ENCODE assay signal across 1 cellular context in the genomic region with DNA sequence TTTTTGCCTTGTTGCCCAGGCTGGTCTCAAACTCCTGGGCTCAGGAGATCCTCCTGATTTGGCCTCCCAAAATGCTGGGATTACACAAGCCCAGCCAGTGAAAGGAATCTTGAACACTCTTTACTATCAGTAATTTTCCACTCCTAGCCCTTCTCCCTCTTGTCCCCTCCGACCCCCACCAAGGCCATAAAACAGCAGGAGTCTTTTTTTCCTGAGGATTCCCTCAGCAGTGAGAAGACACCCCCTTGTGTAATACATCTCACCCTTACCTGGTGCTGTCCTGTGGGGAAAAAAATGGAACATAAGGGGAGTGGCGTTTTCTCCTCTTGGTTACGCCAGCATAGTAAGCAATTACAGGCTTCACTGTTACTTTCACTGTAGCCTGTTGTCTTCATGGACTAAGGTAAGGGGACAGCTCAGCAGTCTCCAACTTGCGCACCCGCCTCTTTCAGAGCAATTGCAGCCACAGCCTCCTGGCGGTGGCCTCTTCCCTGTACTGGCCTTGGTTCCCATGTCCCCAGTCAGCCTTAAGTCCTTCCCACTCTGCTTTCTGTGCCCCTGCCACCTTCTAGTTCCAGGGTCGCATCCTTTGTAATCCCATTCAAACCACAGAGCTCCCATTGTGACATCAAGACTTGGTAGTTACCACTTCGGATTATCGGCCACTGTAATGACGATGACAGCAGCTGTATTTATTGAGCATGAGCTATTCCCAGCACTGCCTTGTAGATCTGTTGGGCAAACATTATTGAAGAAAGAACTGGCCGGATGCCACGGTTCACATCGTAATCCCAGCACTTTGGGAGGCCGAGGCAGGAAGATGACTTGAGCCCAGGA.
TF ChIP-seq lines count a peak whose summit lies in the region.

No MANE protein-coding gene starts in this region.

TF ChIP-seq in HepG2, 621 proteins besides CTCF, POLR2A, EP300 and RAD21 (continued from another document and continues in another):
- TF ChIP-seq ZNF263 (CRISPR knock-in tag; IDR thresholded peaks at IDR 0.05), result no peak
- TF ChIP-seq MEIS1 (CRISPR knock-in tag; IDR thresholded peaks at IDR 0.05; ENCODE audit: borderline replicate concordance), result no peak
- TF ChIP-seq BRCA1 (CRISPR knock-in tag; IDR thresholded peaks at IDR 0.05), result no peak
- TF ChIP-seq CREB1 (IDR thresholded peaks at IDR 0.05), result 0 out of 2 replicates have a peak, but pooled peaks have one; percentile 15
- peak; percentile 49 for TF ChIP-seq CREB1 (CRISPR knock-in tag; IDR thresholded peaks at IDR 0.05)
- TF ChIP-seq, protein P1, sequence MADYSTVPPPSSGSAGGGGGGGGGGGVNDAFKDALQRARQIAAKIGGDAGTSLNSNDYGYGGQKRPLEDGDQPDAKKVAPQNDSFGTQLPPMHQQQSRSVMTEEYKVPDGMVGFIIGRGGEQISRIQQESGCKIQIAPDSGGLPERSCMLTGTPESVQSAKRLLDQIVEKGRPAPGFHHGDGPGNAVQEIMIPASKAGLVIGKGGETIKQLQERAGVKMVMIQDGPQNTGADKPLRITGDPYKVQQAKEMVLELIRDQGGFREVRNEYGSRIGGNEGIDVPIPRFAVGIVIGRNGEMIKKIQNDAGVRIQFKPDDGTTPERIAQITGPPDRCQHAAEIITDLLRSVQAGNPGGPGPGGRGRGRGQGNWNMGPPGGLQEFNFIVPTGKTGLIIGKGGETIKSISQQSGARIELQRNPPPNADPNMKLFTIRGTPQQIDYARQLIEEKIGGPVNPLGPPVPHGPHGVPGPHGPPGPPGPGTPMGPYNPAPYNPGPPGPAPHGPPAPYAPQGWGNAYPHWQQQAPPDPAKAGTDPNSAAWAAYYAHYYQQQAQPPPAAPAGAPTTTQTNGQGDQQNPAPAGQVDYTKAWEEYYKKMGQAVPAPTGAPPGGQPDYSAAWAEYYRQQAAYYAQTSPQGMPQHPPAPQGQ (CRISPR knock-in tag; IDR thresholded peaks at IDR 0.05; ENCODE audit: borderline replicate concordance), result no peak
- TF ChIP-seq, protein P2, sequence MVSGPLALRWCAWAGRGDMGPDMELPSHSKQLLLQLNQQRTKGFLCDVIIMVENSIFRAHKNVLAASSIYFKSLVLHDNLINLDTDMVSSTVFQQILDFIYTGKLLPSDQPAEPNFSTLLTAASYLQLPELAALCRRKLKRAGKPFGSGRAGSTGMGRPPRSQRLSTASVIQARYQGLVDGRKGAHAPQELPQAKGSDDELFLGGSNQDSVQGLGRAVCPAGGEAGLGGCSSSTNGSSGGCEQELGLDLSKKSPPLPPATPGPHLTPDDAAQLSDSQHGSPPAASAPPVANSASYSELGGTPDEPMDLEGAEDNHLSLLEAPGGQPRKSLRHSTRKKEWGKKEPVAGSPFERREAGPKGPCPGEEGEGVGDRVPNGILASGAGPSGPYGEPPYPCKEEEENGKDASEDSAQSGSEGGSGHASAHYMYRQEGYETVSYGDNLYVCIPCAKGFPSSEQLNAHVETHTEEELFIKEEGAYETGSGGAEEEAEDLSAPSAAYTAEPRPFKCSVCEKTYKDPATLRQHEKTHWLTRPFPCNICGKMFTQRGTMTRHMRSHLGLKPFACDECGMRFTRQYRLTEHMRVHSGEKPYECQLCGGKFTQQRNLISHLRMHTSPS (CRISPR knock-in tag; IDR thresholded peaks at IDR 0.05; ENCODE audit: low read depth), result no peak
- no peak for TF ChIP-seq RCOR2 (CRISPR knock-in tag; IDR thresholded peaks at IDR 0.05)
- TF ChIP-seq ZNF3 (CRISPR knock-in tag; IDR thresholded peaks at IDR 0.05), result no peak
- no peak for TF ChIP-seq PHB2 (IDR thresholded peaks at IDR 0.05; ENCODE audit: partially characterized antibody)
- TF ChIP-seq, protein P3, sequence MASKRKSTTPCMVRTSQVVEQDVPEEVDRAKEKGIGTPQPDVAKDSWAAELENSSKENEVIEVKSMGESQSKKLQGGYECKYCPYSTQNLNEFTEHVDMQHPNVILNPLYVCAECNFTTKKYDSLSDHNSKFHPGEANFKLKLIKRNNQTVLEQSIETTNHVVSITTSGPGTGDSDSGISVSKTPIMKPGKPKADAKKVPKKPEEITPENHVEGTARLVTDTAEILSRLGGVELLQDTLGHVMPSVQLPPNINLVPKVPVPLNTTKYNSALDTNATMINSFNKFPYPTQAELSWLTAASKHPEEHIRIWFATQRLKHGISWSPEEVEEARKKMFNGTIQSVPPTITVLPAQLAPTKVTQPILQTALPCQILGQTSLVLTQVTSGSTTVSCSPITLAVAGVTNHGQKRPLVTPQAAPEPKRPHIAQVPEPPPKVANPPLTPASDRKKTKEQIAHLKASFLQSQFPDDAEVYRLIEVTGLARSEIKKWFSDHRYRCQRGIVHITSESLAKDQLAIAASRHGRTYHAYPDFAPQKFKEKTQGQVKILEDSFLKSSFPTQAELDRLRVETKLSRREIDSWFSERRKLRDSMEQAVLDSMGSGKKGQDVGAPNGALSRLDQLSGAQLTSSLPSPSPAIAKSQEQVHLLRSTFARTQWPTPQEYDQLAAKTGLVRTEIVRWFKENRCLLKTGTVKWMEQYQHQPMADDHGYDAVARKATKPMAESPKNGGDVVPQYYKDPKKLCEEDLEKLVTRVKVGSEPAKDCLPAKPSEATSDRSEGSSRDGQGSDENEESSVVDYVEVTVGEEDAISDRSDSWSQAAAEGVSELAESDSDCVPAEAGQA (IDR thresholded peaks at IDR 0.05; ENCODE audit: low read depth), result no peak
- TF ChIP-seq, protein P3 (CRISPR knock-in tag; IDR thresholded peaks at IDR 0.05; ENCODE audit: borderline replicate concordance), result no peak
- TF ChIP-seq NONO (IDR thresholded peaks at IDR 0.05), result no peak
- no peak for TF ChIP-seq NONO (CRISPR knock-in tag; conservative IDR thresholded peaks at IDR 0.05)
- TF ChIP-seq, protein P4, sequence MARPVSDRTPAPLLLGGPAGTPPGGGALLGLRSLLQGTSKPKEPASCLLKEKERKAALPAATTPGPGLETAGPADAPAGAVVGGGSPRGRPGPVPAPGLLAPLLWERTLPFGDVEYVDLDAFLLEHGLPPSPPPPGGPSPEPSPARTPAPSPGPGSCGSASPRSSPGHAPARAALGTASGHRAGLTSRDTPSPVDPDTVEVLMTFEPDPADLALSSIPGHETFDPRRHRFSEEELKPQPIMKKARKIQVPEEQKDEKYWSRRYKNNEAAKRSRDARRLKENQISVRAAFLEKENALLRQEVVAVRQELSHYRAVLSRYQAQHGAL (CRISPR knock-in tag; IDR thresholded peaks at IDR 0.05; ENCODE audit: not compliant biosample characterization), result no peak
- TF ChIP-seq, protein P5, sequence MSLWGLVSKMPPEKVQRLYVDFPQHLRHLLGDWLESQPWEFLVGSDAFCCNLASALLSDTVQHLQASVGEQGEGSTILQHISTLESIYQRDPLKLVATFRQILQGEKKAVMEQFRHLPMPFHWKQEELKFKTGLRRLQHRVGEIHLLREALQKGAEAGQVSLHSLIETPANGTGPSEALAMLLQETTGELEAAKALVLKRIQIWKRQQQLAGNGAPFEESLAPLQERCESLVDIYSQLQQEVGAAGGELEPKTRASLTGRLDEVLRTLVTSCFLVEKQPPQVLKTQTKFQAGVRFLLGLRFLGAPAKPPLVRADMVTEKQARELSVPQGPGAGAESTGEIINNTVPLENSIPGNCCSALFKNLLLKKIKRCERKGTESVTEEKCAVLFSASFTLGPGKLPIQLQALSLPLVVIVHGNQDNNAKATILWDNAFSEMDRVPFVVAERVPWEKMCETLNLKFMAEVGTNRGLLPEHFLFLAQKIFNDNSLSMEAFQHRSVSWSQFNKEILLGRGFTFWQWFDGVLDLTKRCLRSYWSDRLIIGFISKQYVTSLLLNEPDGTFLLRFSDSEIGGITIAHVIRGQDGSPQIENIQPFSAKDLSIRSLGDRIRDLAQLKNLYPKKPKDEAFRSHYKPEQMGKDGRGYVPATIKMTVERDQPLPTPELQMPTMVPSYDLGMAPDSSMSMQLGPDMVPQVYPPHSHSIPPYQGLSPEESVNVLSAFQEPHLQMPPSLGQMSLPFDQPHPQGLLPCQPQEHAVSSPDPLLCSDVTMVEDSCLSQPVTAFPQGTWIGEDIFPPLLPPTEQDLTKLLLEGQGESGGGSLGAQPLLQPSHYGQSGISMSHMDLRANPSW (CRISPR knock-in tag; IDR thresholded peaks at IDR 0.05; ENCODE audit: borderline replicate concordance), result no peak
- TF ChIP-seq ZMYM3 (CRISPR knock-in tag; IDR thresholded peaks at IDR 0.05), result 0 out of 2 replicates have a peak, but pooled peaks have one; percentile 23
- TF ChIP-seq, protein P6, sequence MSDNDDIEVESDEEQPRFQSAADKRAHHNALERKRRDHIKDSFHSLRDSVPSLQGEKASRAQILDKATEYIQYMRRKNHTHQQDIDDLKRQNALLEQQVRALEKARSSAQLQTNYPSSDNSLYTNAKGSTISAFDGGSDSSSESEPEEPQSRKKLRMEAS (IDR thresholded peaks at IDR 0.05), result no peak
- no peak for TF ChIP-seq ZBTB3 (CRISPR knock-in tag; IDR thresholded peaks at IDR 0.05; ENCODE audit: borderline replicate concordance, low read depth)
- TF ChIP-seq HOXA7 (CRISPR knock-in tag; IDR thresholded peaks at IDR 0.05), result no peak
- TF ChIP-seq, protein P7, sequence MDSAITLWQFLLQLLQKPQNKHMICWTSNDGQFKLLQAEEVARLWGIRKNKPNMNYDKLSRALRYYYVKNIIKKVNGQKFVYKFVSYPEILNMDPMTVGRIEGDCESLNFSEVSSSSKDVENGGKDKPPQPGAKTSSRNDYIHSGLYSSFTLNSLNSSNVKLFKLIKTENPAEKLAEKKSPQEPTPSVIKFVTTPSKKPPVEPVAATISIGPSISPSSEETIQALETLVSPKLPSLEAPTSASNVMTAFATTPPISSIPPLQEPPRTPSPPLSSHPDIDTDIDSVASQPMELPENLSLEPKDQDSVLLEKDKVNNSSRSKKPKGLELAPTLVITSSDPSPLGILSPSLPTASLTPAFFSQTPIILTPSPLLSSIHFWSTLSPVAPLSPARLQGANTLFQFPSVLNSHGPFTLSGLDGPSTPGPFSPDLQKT (CRISPR knock-in tag; IDR thresholded peaks at IDR 0.05; ENCODE audit: borderline replicate concordance), result no peak
- TF ChIP-seq ZSCAN29 (CRISPR knock-in tag; conservative IDR thresholded peaks at IDR 0.05), result 0 out of 2 replicates have a peak, but pooled peaks have one; percentile 56
- no peak for TF ChIP-seq PHF5A (CRISPR knock-in tag; IDR thresholded peaks at IDR 0.05; ENCODE audit: low read depth, unreplicated experiment)
- TF ChIP-seq ARID2 (CRISPR knock-in tag; IDR thresholded peaks at IDR 0.05; ENCODE audit: borderline replicate concordance), result no peak
- no peak for TF ChIP-seq ZBTB21 (CRISPR knock-in tag; IDR thresholded peaks at IDR 0.05)
- TF ChIP-seq, protein P8, sequence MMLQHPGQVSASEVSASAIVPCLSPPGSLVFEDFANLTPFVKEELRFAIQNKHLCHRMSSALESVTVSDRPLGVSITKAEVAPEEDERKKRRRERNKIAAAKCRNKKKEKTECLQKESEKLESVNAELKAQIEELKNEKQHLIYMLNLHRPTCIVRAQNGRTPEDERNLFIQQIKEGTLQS (CRISPR knock-in tag; IDR thresholded peaks at IDR 0.05), result no peak
- no peak for TF ChIP-seq NFYB (CRISPR knock-in tag; IDR thresholded peaks at IDR 0.05)
- TF ChIP-seq, protein P9, sequence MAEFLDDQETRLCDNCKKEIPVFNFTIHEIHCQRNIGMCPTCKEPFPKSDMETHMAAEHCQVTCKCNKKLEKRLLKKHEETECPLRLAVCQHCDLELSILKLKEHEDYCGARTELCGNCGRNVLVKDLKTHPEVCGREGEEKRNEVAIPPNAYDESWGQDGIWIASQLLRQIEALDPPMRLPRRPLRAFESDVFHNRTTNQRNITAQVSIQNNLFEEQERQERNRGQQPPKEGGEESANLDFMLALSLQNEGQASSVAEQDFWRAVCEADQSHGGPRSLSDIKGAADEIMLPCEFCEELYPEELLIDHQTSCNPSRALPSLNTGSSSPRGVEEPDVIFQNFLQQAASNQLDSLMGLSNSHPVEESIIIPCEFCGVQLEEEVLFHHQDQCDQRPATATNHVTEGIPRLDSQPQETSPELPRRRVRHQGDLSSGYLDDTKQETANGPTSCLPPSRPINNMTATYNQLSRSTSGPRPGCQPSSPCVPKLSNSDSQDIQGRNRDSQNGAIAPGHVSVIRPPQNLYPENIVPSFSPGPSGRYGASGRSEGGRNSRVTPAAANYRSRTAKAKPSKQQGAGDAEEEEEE (CRISPR knock-in tag; IDR thresholded peaks at IDR 0.05; ENCODE audit: borderline replicate concordance), result no peak
- TF ChIP-seq LCORL (IDR thresholded peaks at IDR 0.05), result no peak
- peak; percentile 41; the same call in 1 of the 2 replicates for TF ChIP-seq LCORL (CRISPR knock-in tag; IDR thresholded peaks at IDR 0.05)
- TF ChIP-seq, protein P10, sequence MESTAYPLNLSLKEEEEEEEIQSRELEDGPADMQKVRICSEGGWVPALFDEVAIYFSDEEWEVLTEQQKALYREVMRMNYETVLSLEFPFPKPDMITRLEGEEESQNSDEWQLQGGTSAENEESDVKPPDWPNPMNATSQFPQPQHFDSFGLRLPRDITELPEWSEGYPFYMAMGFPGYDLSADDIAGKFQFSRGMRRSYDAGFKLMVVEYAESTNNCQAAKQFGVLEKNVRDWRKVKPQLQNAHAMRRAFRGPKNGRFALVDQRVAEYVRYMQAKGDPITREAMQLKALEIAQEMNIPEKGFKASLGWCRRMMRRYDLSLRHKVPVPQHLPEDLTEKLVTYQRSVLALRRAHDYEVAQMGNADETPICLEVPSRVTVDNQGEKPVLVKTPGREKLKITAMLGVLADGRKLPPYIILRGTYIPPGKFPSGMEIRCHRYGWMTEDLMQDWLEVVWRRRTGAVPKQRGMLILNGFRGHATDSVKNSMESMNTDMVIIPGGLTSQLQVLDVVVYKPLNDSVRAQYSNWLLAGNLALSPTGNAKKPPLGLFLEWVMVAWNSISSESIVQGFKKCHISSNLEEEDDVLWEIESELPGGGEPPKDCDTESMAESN (CRISPR knock-in tag; conservative IDR thresholded peaks at IDR 0.05), result no peak
- TF ChIP-seq GTF3A (CRISPR knock-in tag; conservative IDR thresholded peaks at IDR 0.05), result no peak
- no peak for TF ChIP-seq TEAD3 (CRISPR knock-in tag; optimal IDR thresholded peaks at IDR 0.05; ENCODE audit: borderline replicate concordance)
- TF ChIP-seq JUND (CRISPR knock-in tag; IDR thresholded peaks at IDR 0.05), result no peak
- TF ChIP-seq AHR (CRISPR knock-in tag; IDR thresholded peaks at IDR 0.05), result no peak
- no peak for TF ChIP-seq ZNF20 (CRISPR knock-in tag; IDR thresholded peaks at IDR 0.05)
- TF ChIP-seq ZNF24 (IDR thresholded peaks at IDR 0.05), result no peak
- no peak for TF ChIP-seq FOXJ3 (CRISPR knock-in tag; IDR thresholded peaks at IDR 0.05; ENCODE audit: borderline replicate concordance)
- no peak for TF ChIP-seq TBX3 (IDR thresholded peaks at IDR 0.05; ENCODE audit: borderline replicate concordance)
- TF ChIP-seq TOE1 (CRISPR knock-in tag; IDR thresholded peaks at IDR 0.05), result no peak
- TF ChIP-seq ZNF510 (CRISPR knock-in tag; IDR thresholded peaks at IDR 0.05; ENCODE audit: low read depth), result no peak
- TF ChIP-seq ZNF83 (CRISPR knock-in tag; IDR thresholded peaks at IDR 0.05; ENCODE audit: borderline replicate concordance), result no peak
